ENCODE assay signal across 9 cellular contexts in genomic region chr21:46065215-46065992, GRCh38. TPM values are rescaled to one million over a fixed set of nuclear protein-coding genes. Genes with fewer than 3 reads are reported as not detected.
DNase-seq lines count a peak whose midpoint lies in the region; ATAC-seq and TF ChIP-seq lines count a peak whose summit lies in the region.
"Had no signal": no experiment of that assay in that cellular context is flagged by ENCODE, and none has a peak within 500 bp of the region (broad histone marks: within the 10 kb centered on the region; RNA-seq: fewer than 3 reads in every experiment).

No MANE protein-coding gene starts in this region.

- peaks cover 23% of the 10 kb centered on the region for H3K27me3 Mint-ChIP-seq in activated naive CD4-positive, alpha-beta T cell treated with anti-CD3 and anti-CD28 coated beads, Interleukin-2, amount 50 U/mL, for 24 hours
- H3K27me3 Mint-ChIP-seq in activated naive CD4-positive, alpha-beta T cell treated with anti-CD3 and anti-CD28 coated beads for 36 hours (ENCODE audit: low read depth): peaks cover 27% of the 10 kb centered on the region

- H3K4me3 ChIP-seq in esophagus squamous epithelium (peak overlapping the region in 1 of 4 donors; percentile 32), vagina (no peak overlapping the region)

- H3K9me3 ChIP-seq in esophagus squamous epithelium (peaks cover 0 to 16% (median 6%) of the 10 kb centered on the region in 3 donors), vagina (no peaks in the 10 kb centered on the region)

- no peak for DNase-seq in activated naive CD4-positive, alpha-beta T cell treated with anti-CD3 and anti-CD28 coated beads for 36 hours
- DNase-seq in esophagus squamous epithelium (lab: John Stamatoyannopoulos, UW) (no peak), myocyte (ENCODE audit: low read depth) (peak; percentile 34), vagina (ENCODE audit: extremely low spot score in 2 of 2) (peak; percentile 64 to 88), NCI-H2081 treated with DMSO at 0.1 percent for 48 hours (lab: John Stamatoyannopoulos, UW) (no peak), C1 segment of cervical spinal cord (lab: John Stamatoyannopoulos, UW) (no peak)
- DNase-seq: NCI-H1092 had no signal

- no peaks in the 10 kb centered on the region for H3K9me3 Mint-ChIP-seq in activated naive CD4-positive, alpha-beta T cell treated with anti-CD3 and anti-CD28 coated beads, Interleukin-2, amount 50 U/mL, for 24 hours
- H3K9me3 Mint-ChIP-seq in activated naive CD4-positive, alpha-beta T cell treated with anti-CD3 and anti-CD28 coated beads for 36 hours: peaks cover 11% of the 10 kb centered on the region

- H3K4me3 Mint-ChIP-seq in activated naive CD4-positive, alpha-beta T cell treated with anti-CD3 and anti-CD28 coated beads, Interleukin-2, amount 50 U/mL, for 24 hours: no peak overlapping the region
- no peak overlapping the region for H3K4me3 Mint-ChIP-seq in activated naive CD4-positive, alpha-beta T cell treated with anti-CD3 and anti-CD28 coated beads for 36 hours

- no peaks in the 10 kb centered on the region for H3K36me3 Mint-ChIP-seq in activated naive CD4-positive, alpha-beta T cell treated with anti-CD3 and anti-CD28 coated beads, Interleukin-2, amount 50 U/mL, for 24 hours
- H3K36me3 Mint-ChIP-seq in activated naive CD4-positive, alpha-beta T cell treated with anti-CD3 and anti-CD28 coated beads for 36 hours (ENCODE audit: low read depth): no peaks in the 10 kb centered on the region

- H3K36me3 ChIP-seq in esophagus squamous epithelium: no peaks in the 10 kb centered on the region
- no peaks in the 10 kb centered on the region for H3K36me3 ChIP-seq in vagina

- intact Hi-C loops in activated naive CD4-positive, alpha-beta T cell treated with anti-CD3 and anti-CD28 coated beads for 36 hours (cut with micrococcal nuclease): no loop called here
- intact Hi-C loops in esophagus squamous epithelium (cut with DNase I) (no loop called here), vagina (cut with DNase I) (loop anchor here (5.0 kb wide), 1 partner anchor 38 kb away; no protein-coding TSS in a partner anchor)

- H3K27ac ChIP-seq in esophagus squamous epithelium (peak overlapping the region; percentile 38 to 88 (median 79)), vagina (peak overlapping the region; percentile 86)

- TF ChIP-seq CTCF in esophagus squamous epithelium (IDR thresholded peaks at IDR 0.05): no peak
- no peak for TF ChIP-seq CTCF in vagina (IDR thresholded peaks at IDR 0.05)

- peak overlapping the region; percentile 62 for H3K27ac Mint-ChIP-seq in activated naive CD4-positive, alpha-beta T cell treated with anti-CD3 and anti-CD28 coated beads, Interleukin-2, amount 50 U/mL, for 24 hours
- H3K27ac Mint-ChIP-seq in activated naive CD4-positive, alpha-beta T cell treated with anti-CD3 and anti-CD28 coated beads for 36 hours: no peak overlapping the region

- CTCF ChIA-PET in activated naive CD4-positive, alpha-beta T cell treated with anti-CD3 and anti-CD28 coated beads for 36 hours (lab: Charles Lee): no interaction called here

- no peak for ATAC-seq in GM18909 (IDR thresholded peaks at IDR 0.05; ENCODE audit: poor library complexity, unreplicated experiment)

- peaks cover 12% of the 10 kb centered on the region for H3K4me1 Mint-ChIP-seq in activated naive CD4-positive, alpha-beta T cell treated with anti-CD3 and anti-CD28 coated beads, Interleukin-2, amount 50 U/mL, for 24 hours
- peaks cover 7% of the 10 kb centered on the region for H3K4me1 Mint-ChIP-seq in activated naive CD4-positive, alpha-beta T cell treated with anti-CD3 and anti-CD28 coated beads for 36 hours (ENCODE audit: low read depth)

- no peak for TF ChIP-seq POLR2A in esophagus squamous epithelium (IDR thresholded peaks at IDR 0.05)
- TF ChIP-seq POLR2A in vagina (IDR thresholded peaks at IDR 0.05): no peak

- WGBS in esophagus squamous epithelium, 2 donors: 8 to 18% methylated on average over 5 to 13 of the region's 23 CpGs

- peaks cover 25 to 50% (median 36%) of the 10 kb centered on the region in 3 donors for H3K4me1 ChIP-seq in esophagus squamous epithelium
- peaks cover 43% of the 10 kb centered on the region for H3K4me1 ChIP-seq in vagina

- H3K27me3 ChIP-seq in esophagus squamous epithelium (peaks cover 0 to 62% (median 0%) of the 10 kb centered on the region in 4 donors), vagina (no peaks in the 10 kb centered on the region)

RNA-seq across cellular contexts. Expression of gene COL6A2, which starts 32.5 kb away (rescaled TPM):
- total RNA-seq in activated naive CD4-positive, alpha-beta T cell treated with anti-CD3 and anti-CD28 coated beads for 36 hours: 1 to 10 TPM; 6.7 to 8.4 TPM
- total RNA-seq in esophagus squamous epithelium (100 to 1,000 TPM in 1 of 4 donors, 10 to 100 TPM in 3; 23.0 to 328 (median 62.0) TPM), myocyte (941 and 998 TPM in 2 replicates), vagina (535 TPM)
- 423 TPM for polyA plus RNA-seq in myocyte (2012)

Comparison
In these comparisons a context has a peak if more than half of its experiments do, and no peak if none do; other contexts are left out.
1. DNase-seq: peak in myocyte (single experiment) and vagina (2 of 2); none in activated naive CD4-positive, alpha-beta T cell treated with anti-CD3 and anti-CD28 coated beads for 36 hours (single experiment), esophagus squamous epithelium (single experiment), NCI-H2081 treated with DMSO at 0.1 percent for 48 hours (single experiment) and C1 segment of cervical spinal cord (0 of 14).